In the genomic region with DNA sequence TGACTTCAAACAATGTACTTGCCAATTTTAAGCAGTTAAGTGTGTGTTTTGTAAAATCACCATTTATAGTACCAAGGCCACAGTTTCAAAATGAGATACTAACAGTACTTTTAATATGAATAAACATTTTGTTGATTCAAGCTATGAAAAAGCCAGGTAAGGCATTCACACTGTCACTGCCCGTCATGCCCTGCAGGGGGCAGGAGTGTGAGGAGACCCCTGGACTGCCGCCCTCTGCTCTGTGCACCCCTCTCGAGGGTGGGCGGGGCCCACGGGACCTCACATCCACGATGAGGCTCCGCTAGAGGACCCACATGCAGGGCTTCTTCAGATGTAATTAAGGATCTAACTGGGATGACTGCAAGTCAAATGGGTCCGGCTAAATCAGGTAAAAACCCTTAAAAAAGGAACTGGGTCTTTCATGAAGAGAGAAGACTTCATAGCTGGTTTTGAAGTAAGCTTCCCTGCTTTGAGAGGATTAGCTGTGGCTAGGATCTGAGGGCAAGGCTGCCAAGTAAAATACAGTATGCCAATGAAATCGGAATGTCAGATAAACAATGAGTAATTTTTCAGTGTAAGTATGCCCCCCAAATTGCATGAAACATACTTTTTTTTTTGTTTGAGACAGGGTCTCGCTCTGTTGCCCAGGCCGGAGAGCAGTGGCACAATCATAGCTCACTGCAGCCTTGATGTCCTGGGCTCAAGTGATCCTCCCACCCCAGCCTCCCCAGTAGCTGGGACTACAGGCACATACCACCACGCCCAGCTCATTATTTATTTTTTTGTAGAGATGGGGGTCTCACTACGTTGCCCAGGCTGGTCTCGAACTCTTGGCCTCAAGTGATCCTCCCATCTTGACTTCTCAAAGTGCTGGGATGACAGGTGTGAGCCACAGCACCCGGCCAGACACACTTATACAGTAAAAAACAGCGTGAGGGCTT, we compare ENCODE assay signal across 10 cellular contexts. TPM values are rescaled to one million over a fixed set of nuclear protein-coding genes. Genes with fewer than 3 reads are reported as not detected.
DNase-seq lines count a peak whose midpoint lies in the region; TF ChIP-seq lines count a peak whose summit lies in the region.
"Had no signal": no experiment of that assay in that cellular context is flagged by ENCODE, and none has a peak within 500 bp of the region (broad histone marks: within the 10 kb centered on the region; RNA-seq: fewer than 3 reads in every experiment).

No MANE protein-coding gene starts in this region.

- in situ Hi-C loops in GM23248 (cut with MboI) = no loop called here

- peaks cover 55% of the 10 kb centered on the region for H3K36me3 Mint-ChIP-seq in activated naive CD4-positive, alpha-beta T cell treated with anti-CD3 and anti-CD28 coated beads for 36 hours (ENCODE audit: low read depth)

- intact Hi-C loops in activated naive CD4-positive, alpha-beta T cell treated with anti-CD3 and anti-CD28 coated beads for 36 hours (cut with micrococcal nuclease) = no loop called here
- intact Hi-C loops in stomach (cut with DNase I; ENCODE audit: low total_unique reads) (loop anchor here (10.0 kb wide), 1 partner anchor 97 kb away; a partner anchor contains a TSS), esophagus muscularis mucosa (cut with DNase I) (no loop called here)

- peaks cover 55% of the 10 kb centered on the region for H3K36me3 ChIP-seq in GM23248 (ENCODE audit: low read depth)
- peaks cover 14% of the 10 kb centered on the region for H3K36me3 ChIP-seq in kidney epithelial cell (ENCODE audit: control insufficient read depth, insufficient read depth, low read length)
- H3K36me3 ChIP-seq in stomach = peaks cover 92 to 100% (median 100%) of the 10 kb centered on the region in 4 donors
- peaks cover 94 to 100% (median 97%) of the 10 kb centered on the region in 4 donors for H3K36me3 ChIP-seq in esophagus muscularis mucosa

- peaks cover 4% of the 10 kb centered on the region for H3F3A ChIP-seq in GM23248 (ENCODE audit: insufficient read depth)

- peaks cover 2% of the 10 kb centered on the region for H3K4me1 Mint-ChIP-seq in activated naive CD4-positive, alpha-beta T cell treated with anti-CD3 and anti-CD28 coated beads for 36 hours (ENCODE audit: low read depth)

- H3K9ac ChIP-seq in GM23248 = no peak overlapping the region

- no peaks in the 10 kb centered on the region for H3K9me2 ChIP-seq in GM23248 (ENCODE audit: insufficient read depth)

- no peaks in the 10 kb centered on the region for H3K9me3 Mint-ChIP-seq in activated naive CD4-positive, alpha-beta T cell treated with anti-CD3 and anti-CD28 coated beads for 36 hours

- TF ChIP-seq POLR2A in stomach (IDR thresholded peaks at IDR 0.05) (no peak), esophagus muscularis mucosa (IDR thresholded peaks at IDR 0.05; ENCODE audit: low read depth) (no peak)

- TF ChIP-seq EP300 in stomach (IDR thresholded peaks at IDR 0.05) (no peak), esophagus muscularis mucosa (IDR thresholded peaks at IDR 0.05) (no peak)

- CTCF ChIA-PET in activated naive CD4-positive, alpha-beta T cell treated with anti-CD3 and anti-CD28 coated beads for 36 hours (lab: Charles Lee) = interaction anchor here (0.6 to 2.8 kb wide), 16 partner anchors 9 to 193 kb away, joined by 3 to 34 read pairs (median 4); a partner anchor contains a TSS

- H3K4me1 ChIP-seq in GM23248 (ENCODE audit: insufficient read depth) (no peaks in the 10 kb centered on the region), stomach (peaks cover 0 to 20% (median 12%) of the 10 kb centered on the region in 4 donors), esophagus muscularis mucosa (peaks cover 8 to 30% (median 20%) of the 10 kb centered on the region in 4 donors)

- H2AFZ ChIP-seq in GM23248 = no peak overlapping the region

- H3K27me3 Mint-ChIP-seq in activated naive CD4-positive, alpha-beta T cell treated with anti-CD3 and anti-CD28 coated beads for 36 hours (ENCODE audit: low read depth) = no peaks in the 10 kb centered on the region

- DNase-seq in AG09319 (ENCODE audit: extremely low read depth, low read depth) = no peak
- DNase-seq in GM23248 = peak; percentile 22
- peak; percentile 38 for DNase-seq in activated naive CD4-positive, alpha-beta T cell treated with anti-CD3 and anti-CD28 coated beads for 36 hours
- DNase-seq in kidney epithelial cell (ENCODE audit: low read depth) = no peak
- no peak for DNase-seq in stomach
- no peak for DNase-seq in superior temporal gyrus (ENCODE audit: extremely low spot score)
- no peak for DNase-seq in SK-N-DZ (ENCODE audit: low spot score)
- DNase-seq in esophagus muscularis mucosa (ENCODE audit: extremely low spot score) = no peak
- DNase-seq: NCI-H1105 treated with DMSO at 0.1 percent for 48 hours had no signal

- peak; percentile 48 for TF ChIP-seq CTCF in AG09319 (IDR thresholded peaks at IDR 0.05; ENCODE audit: low read depth, low read length)
- TF ChIP-seq CTCF in kidney epithelial cell (IDR thresholded peaks at IDR 0.05; ENCODE audit: insufficient read depth, low read length, poor library complexity, severe bottlenecking) = peak; percentile 64
- peak in 2 of 7 experiments; percentile 7 to 12 for TF ChIP-seq CTCF in stomach (IDR thresholded peaks at IDR 0.05)
- peak in 1 of 3 experiments; percentile 35 for TF ChIP-seq CTCF in esophagus muscularis mucosa (IDR thresholded peaks at IDR 0.05)

- 73 to 77% methylated on average over 16 of the region's 16 CpGs for WGBS in GM23248 (ENCODE audit: low coverage in 1 of 2, low lambda C conversion rate in 2 of 2, missing lambda C conversion rate in 2 of 2), 2 experiments
- WGBS in stomach, 5 donors = 63 to 71% (median 67%) methylated on average over 16 of the region's 16 CpGs
- WGBS in esophagus muscularis mucosa = 61% methylated on average over 14 of the region's 16 CpGs

- peaks cover 2% of the 10 kb centered on the region; the same call in 1 of the 2 replicates for H4K20me1 ChIP-seq in GM23248 (ENCODE audit: insufficient read depth)

- no peak overlapping the region for H3K4me2 ChIP-seq in GM23248 (ENCODE audit: unreplicated experiment)

- H3K4me3 Mint-ChIP-seq in activated naive CD4-positive, alpha-beta T cell treated with anti-CD3 and anti-CD28 coated beads for 36 hours = no peak overlapping the region

- no peak overlapping the region for H3K27ac ChIP-seq in GM23248
- no peak overlapping the region for H3K27ac ChIP-seq in stomach
- no peak overlapping the region for H3K27ac ChIP-seq in esophagus muscularis mucosa (replicated peaks in 1 of 4)
- H3K27ac ChIP-seq: skin epidermis had no signal

- H3K4me3 ChIP-seq in GM23248 = no peak overlapping the region
- no peak overlapping the region for H3K4me3 ChIP-seq in kidney epithelial cell (ENCODE audit: low read depth, low read length)
- H3K4me3 ChIP-seq in stomach = no peak overlapping the region
- H3K4me3 ChIP-seq in esophagus muscularis mucosa = no peak overlapping the region
- H3K4me3 ChIP-seq: skin epidermis had no signal

- peaks cover 93% of the 10 kb centered on the region for H3K79me2 ChIP-seq in GM23248 (ENCODE audit: insufficient read depth)

- peak overlapping the region; percentile 30 for H3K27ac Mint-ChIP-seq in activated naive CD4-positive, alpha-beta T cell treated with anti-CD3 and anti-CD28 coated beads for 36 hours

- H3K27me3 ChIP-seq in GM23248 (replicated peaks; ENCODE audit: insufficient read depth) = no peaks in the 10 kb centered on the region
- H3K27me3 ChIP-seq in kidney epithelial cell (ENCODE audit: control insufficient read depth, insufficient read depth, low read length) = no peaks in the 10 kb centered on the region
- H3K27me3 ChIP-seq in stomach = no peaks in the 10 kb centered on the region
- no peaks in the 10 kb centered on the region for H3K27me3 ChIP-seq in esophagus muscularis mucosa

- H3K9me3 ChIP-seq in GM23248 (ENCODE audit: low read depth) (no peaks in the 10 kb centered on the region), stomach (no peaks in the 10 kb centered on the region), esophagus muscularis mucosa (no peaks in the 10 kb centered on the region)

RNA-seq across cellular contexts. Expression of a gene that starts 18.7 kb away (rescaled TPM):
- 28.6 and 37.1 TPM in 2 replicates for total RNA-seq in GM23248 (2014; rRNA removed; shearing (Covaris generic))
- polyA plus RNA-seq in GM23248 (2016; fragmentation: Nextera tagmentation; extraction: Ambion mirVana) = 15.5 and 16.2 TPM in 2 replicates
- total RNA-seq in activated naive CD4-positive, alpha-beta T cell treated with anti-CD3 and anti-CD28 coated beads for 36 hours = 10 to 100 TPM; 49.5 to 50.3 TPM
- 37.9 and 40.2 TPM in 2 replicates for total RNA-seq in kidney epithelial cell
- 100 to 1,000 TPM in 1 of 5 donors, 10 to 100 TPM in 4; 56.0 to 117 (median 74.2) TPM for total RNA-seq in stomach
- polyA plus RNA-seq in stomach = 10 to 100 TPM in 2 of 3 donors, 1 to 10 TPM in 1; 8.1 to 14.2 (median 14.1) TPM
- 66.0 and 80.4 TPM in 2 replicates for polyA plus RNA-seq in SK-N-DZ (2014; cell fraction: cytosol; rRNA removed)
- 235 and 328 TPM in 2 replicates for polyA plus RNA-seq in SK-N-DZ (2014; cell fraction: nucleus; rRNA removed)
- total RNA-seq in esophagus muscularis mucosa = 10 to 100 TPM; 48.9 to 61.6 (median 55.7) TPM

RNA-seq across cellular contexts. Expression of a gene that starts 30.3 kb away (rescaled TPM):
- 29.1 and 31.0 TPM in 2 replicates for total RNA-seq in GM23248 (2014; rRNA removed; shearing (Covaris generic))
- 17.5 and 17.6 TPM in 2 replicates for polyA plus RNA-seq in GM23248 (2016; fragmentation: Nextera tagmentation; extraction: Ambion mirVana)
- total RNA-seq in activated naive CD4-positive, alpha-beta T cell treated with anti-CD3 and anti-CD28 coated beads for 36 hours = 10 to 100 TPM; 32.7 to 34.0 TPM
- total RNA-seq in kidney epithelial cell = 32.9 and 36.3 TPM in 2 replicates
- 10 to 100 TPM; 12.3 to 39.3 (median 19.2) TPM for total RNA-seq in stomach
- polyA plus RNA-seq in stomach = 10 to 100 TPM; 10.8 to 13.6 (median 12.5) TPM
- 65.3 and 72.2 TPM in 2 replicates for polyA plus RNA-seq in SK-N-DZ (2014; cell fraction: cytosol; rRNA removed)
- polyA plus RNA-seq in SK-N-DZ (2014; cell fraction: nucleus; rRNA removed) = 44.4 and 51.3 TPM in 2 replicates
- total RNA-seq in esophagus muscularis mucosa = 10 to 100 TPM; 22.4 to 30.1 (median 25.6) TPM

RNA-seq across cellular contexts. Expression of a gene that starts 44.9 kb away (rescaled TPM):
- 11.1 and 19.5 TPM in 2 replicates for total RNA-seq in GM23248 (2014; rRNA removed; shearing (Covaris generic))
- polyA plus RNA-seq in GM23248 (2016; fragmentation: Nextera tagmentation; extraction: Ambion mirVana) (17.7 and 23.2 TPM in 2 replicates), stomach (1 to 10 TPM; 1.1 to 10.0 (median 5.8) TPM)
- total RNA-seq in activated naive CD4-positive, alpha-beta T cell treated with anti-CD3 and anti-CD28 coated beads for 36 hours = 10 to 100 TPM; 17.4 to 20.6 TPM
- total RNA-seq in kidney epithelial cell (12.0 and 13.8 TPM in 2 replicates), stomach (10 to 100 TPM in 4 of 5 donors, 1 to 10 TPM in 1; 9.0 to 76.4 (median 18.7) TPM), esophagus muscularis mucosa (1 to 10 TPM; 2.2 to 5.2 (median 2.7) TPM)
- 1.1 and 1.5 TPM in 2 replicates for polyA plus RNA-seq in SK-N-DZ (2014; cell fraction: cytosol; rRNA removed)
- polyA plus RNA-seq in SK-N-DZ (2014; cell fraction: nucleus; rRNA removed) = 4.9 and 6.9 TPM in 2 replicates

RNA-seq across cellular contexts. Expression of a gene that starts 46.0 kb away (rescaled TPM):
- 17.5 and 18.5 TPM in 2 replicates for total RNA-seq in GM23248 (2014; rRNA removed; shearing (Covaris generic))
- polyA plus RNA-seq in GM23248 (2016; fragmentation: Nextera tagmentation; extraction: Ambion mirVana) (1.2 and 1.7 TPM in 2 replicates), stomach (1 to 10 TPM; 4.8 to 5.7 (median 5.0) TPM)
- total RNA-seq in activated naive CD4-positive, alpha-beta T cell treated with anti-CD3 and anti-CD28 coated beads for 36 hours = 1 to 10 TPM; 5.4 to 5.5 TPM
- total RNA-seq in kidney epithelial cell (4.3 and 5.4 TPM in 2 replicates), stomach (10 to 100 TPM in 2 of 5 donors, 1 to 10 TPM in 3; 3.0 to 29.5 (median 9.5) TPM), esophagus muscularis mucosa (10 to 100 TPM; 12.3 to 29.7 (median 18.8) TPM)
- polyA plus RNA-seq in SK-N-DZ (2014; cell fraction: cytosol; rRNA removed) = 17.7 and 18.7 TPM in 2 replicates
- polyA plus RNA-seq in SK-N-DZ (2014; cell fraction: nucleus; rRNA removed) = 12.5 and 14.3 TPM in 2 replicates

Comparison
In these comparisons a context has a peak if more than half of its experiments do, and no peak if none do; other contexts are left out.
1. DNase-seq: peak in GM23248 (single experiment) and activated naive CD4-positive, alpha-beta T cell treated with anti-CD3 and anti-CD28 coated beads for 36 hours (single experiment); none in AG09319 (single experiment), kidney epithelial cell (single experiment), stomach (single experiment), superior temporal gyrus (single experiment), SK-N-DZ (single experiment) and esophagus muscularis mucosa (single experiment).